ENCODE assay signal across 12 cellular contexts in the genomic region with DNA sequence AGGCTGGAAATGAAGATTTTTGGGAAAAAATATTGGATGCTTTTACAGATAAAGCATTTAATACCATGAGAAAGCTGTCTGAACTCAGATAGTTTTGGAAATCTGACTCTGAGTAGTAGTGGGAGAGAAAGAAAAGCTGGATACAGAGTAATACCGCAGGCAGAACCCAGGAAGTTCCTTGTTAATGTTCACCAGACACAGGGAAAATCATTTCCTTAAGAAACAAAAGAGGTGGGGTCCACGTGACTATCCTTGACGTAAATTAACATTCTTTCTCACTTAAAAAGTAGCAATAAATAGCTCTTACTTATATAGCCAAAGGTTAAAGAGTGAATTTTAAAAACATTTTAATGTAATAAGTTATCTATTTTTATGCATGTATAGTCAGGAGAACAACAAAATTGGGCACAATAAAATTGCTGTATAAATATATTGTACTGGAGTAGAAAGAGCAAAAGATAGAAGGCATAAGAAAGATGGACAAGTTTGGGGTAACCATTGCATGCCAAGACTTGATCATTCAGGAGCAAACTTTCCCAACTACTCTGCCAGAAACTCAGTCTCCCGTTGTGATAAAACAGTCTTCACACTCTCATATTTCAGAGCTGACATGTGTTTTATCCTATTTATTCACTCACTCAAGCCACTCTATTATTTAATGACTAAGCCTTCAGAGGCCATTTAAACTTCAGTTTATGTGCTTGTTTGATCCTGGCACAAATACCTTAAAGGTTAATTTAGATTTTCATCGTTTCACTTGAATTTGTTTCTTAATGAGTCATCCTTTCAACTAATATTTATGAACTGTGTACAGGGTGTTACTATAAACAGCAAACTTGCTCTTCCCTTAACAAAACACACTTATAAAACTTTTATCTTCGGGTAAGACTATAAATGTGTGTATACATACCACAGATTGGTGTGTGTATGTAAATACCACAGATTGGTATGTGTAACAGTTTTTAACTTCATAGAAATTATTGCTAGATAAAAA.
DNase-seq lines count a peak whose midpoint lies in the region; ATAC-seq and TF ChIP-seq lines count a peak whose summit lies in the region.
"Had no signal": no experiment of that assay in that cellular context is flagged by ENCODE, and none has a peak within 500 bp of the region (broad histone marks: within the 10 kb centered on the region; RNA-seq: fewer than 3 reads in every experiment).

No MANE protein-coding gene starts in this region.

- 36 to 51% (median 44%) methylated on average over 6 of the region's 6 CpGs for WGBS in heart left ventricle, 4 donors
- 42% methylated on average over 6 of the region's 6 CpGs for WGBS in right cardiac atrium

- no peak for TF ChIP-seq CTCF in heart left ventricle (IDR thresholded peaks at IDR 0.05)
- TF ChIP-seq CTCF in astrocyte of the spinal cord (IDR thresholded peaks at IDR 0.05; ENCODE audit: low read depth, low read length) = no peak

- in situ Hi-C loops in astrocyte of the spinal cord (cut with HindIII; ENCODE audit: low sequenced_read_pairs) = no loop called here

- H3K4me3 ChIP-seq in heart left ventricle (no peak overlapping the region), right cardiac atrium (ENCODE audit: low read length) (no peak overlapping the region), astrocyte of the spinal cord (ENCODE audit: low read depth, low read length) (no peak overlapping the region)
- H3K4me3 ChIP-seq: BLaER1 had no signal

- peak overlapping the region; percentile 1 to 75 (median 56) for H3K27ac ChIP-seq in heart left ventricle
- no peak overlapping the region for H3K27ac ChIP-seq in right cardiac atrium (ENCODE audit: low read length)
- H3K27ac ChIP-seq in caudate nucleus (ENCODE audit: low read depth, low read length) = no peak overlapping the region
- H3K27ac ChIP-seq: BLaER1, HL-60 had no signal

- DNase-seq in heart left ventricle (no peak), right cardiac atrium (no peak), astrocyte of the spinal cord (ENCODE audit: low read depth, low spot score) (peak; percentile 81), kidney glomerular epithelial cell (lab: John Stamatoyannopoulos, UW) (peak; percentile 82), caudate nucleus (lab: John Stamatoyannopoulos, UW) (no peak)
- DNase-seq: hippocampal formation; NK-92 treated with Interleukin-12 subunit alpha and Interleukin-12 subunit beta, amount 100 ng/mL, for 24 hours had no signal

- H3K9me3 ChIP-seq in heart left ventricle = no peaks in the 10 kb centered on the region
- no peaks in the 10 kb centered on the region for H3K9me3 ChIP-seq in right cardiac atrium (ENCODE audit: control insufficient read depth, low read length)
- H3K9me3 ChIP-seq: BLaER1 had no signal

- intact Hi-C loops in heart left ventricle (cut with DNase I) = loop anchor here in 3 of 10 donors (2.0 to 10.0 kb wide), 5 partner anchors 55 to 143 kb away; a partner anchor contains a TSS
- intact Hi-C loops in right cardiac atrium (cut with DNase I) = no loop called here

- H3K27me3 ChIP-seq in heart left ventricle (no peaks in the 10 kb centered on the region), right cardiac atrium (ENCODE audit: control insufficient read depth, insufficient read depth) (no peaks in the 10 kb centered on the region)
- H3K27me3 ChIP-seq: BLaER1 had no signal

- H3K36me3 ChIP-seq in heart left ventricle = no peaks in the 10 kb centered on the region
- H3K36me3 ChIP-seq: BLaER1 had no signal

- peaks cover 0 to 50% (median 23%) of the 10 kb centered on the region in 12 donors for H3K4me1 ChIP-seq in heart left ventricle
- H3K4me1 ChIP-seq in right cardiac atrium (ENCODE audit: control insufficient read depth, insufficient read depth, low read length) = no peaks in the 10 kb centered on the region
- H3K4me1 ChIP-seq: BLaER1 had no signal

- no peak for TF ChIP-seq POLR2A in heart left ventricle (IDR thresholded peaks at IDR 0.05)

- ATAC-seq in heart left ventricle = peak in 3 of 4 donors; percentile 42 to 83 (median 67)
- no peak for ATAC-seq in right cardiac atrium
- no peak for ATAC-seq in GM21723 (IDR thresholded peaks at IDR 0.05; ENCODE audit: unreplicated experiment)
- ATAC-seq in HG03520 (IDR thresholded peaks at IDR 0.05; ENCODE audit: unreplicated experiment) = no peak
- no peak for ATAC-seq in HG03175 (IDR thresholded peaks at IDR 0.05; ENCODE audit: unreplicated experiment)

Comparison
In these comparisons a context has a peak if more than half of its experiments do, and no peak if none do; other contexts are left out.
1. ATAC-seq: peak in heart left ventricle (3 of 4); none in right cardiac atrium (0 of 2), GM21723 (single experiment), HG03520 (single experiment) and HG03175 (single experiment).
2. H3K27ac ChIP-seq: peak in heart left ventricle (12 of 12); none in right cardiac atrium (single experiment) and caudate nucleus (single experiment).
3. DNase-seq: peak in astrocyte of the spinal cord (single experiment) and kidney glomerular epithelial cell (single experiment); none in heart left ventricle (0 of 5), right cardiac atrium (0 of 3) and caudate nucleus (0 of 61).